8 cellular contexts compared by ENCODE assay signal in genomic region chr17:77881545-77881944, GRCh38.
A peak's percentile ranks its signal among the peaks of the same experiment; 100 is the strongest.
DNase-seq lines count a peak whose midpoint lies in the region; ATAC-seq and TF ChIP-seq lines count a peak whose summit lies in the region.

No MANE protein-coding gene starts in this region.

- POLR2A ChIA-PET in GM10248 (lab: Yijun Ruan, JAX) (interaction anchor here (1.8 kb wide), 1 partner anchor 77 kb away, joined by 8 read pairs; the partner anchor contains the start of gene TNRC6C), HCT116 (lab: Charles Lee) (no interaction called here)

- no peak overlapping the region for H3K4me3 ChIP-seq in HCT116 (replicated peaks in 1 of 2; ENCODE audit: low read depth in 1 of 2, low read length in 2 of 2)
- H3K4me3 ChIP-seq in fibroblast of pulmonary artery (replicated peaks; ENCODE audit: low read depth, low read length): no peak overlapping the region
- H3K4me3 ChIP-seq in urinary bladder (ENCODE audit: low read depth, low read length): no peak overlapping the region

- DNase-seq in GM10248 (ENCODE audit: extremely low spot score) (peak; percentile 94), HCT116 (ENCODE audit: low read depth, low spot score) (no peak), MV-4-11 (lab: John Stamatoyannopoulos, UW) (peak; percentile 96), activated T-cell treated with anti-CD3 and anti-CD28 coated beads for 1 hour (ENCODE audit: low read depth) (peak; percentile 52), fibroblast of pulmonary artery (ENCODE audit: low read depth) (peak; percentile 85), posterior cingulate gyrus (peak in 7 of 10 donors; percentile 34 to 91 (median 55)), NCI-H1105 treated with DMSO at 0.1 percent for 48 hours (lab: John Stamatoyannopoulos, UW) (no peak)

- no peak for TF ChIP-seq POLR2A in HCT116 (IDR thresholded peaks at IDR 0.05; ENCODE audit: borderline replicate concordance, extremely low read depth, insufficient read depth, insufficient read length)

- no peaks in the 10 kb centered on the region for H3K9me3 ChIP-seq in HCT116 (ENCODE audit: control insufficient read depth in 1 of 2, insufficient read depth in 1 of 2, low read depth in 1 of 2, low read length in 2 of 2)

- no peak overlapping the region for H2AFZ ChIP-seq in HCT116 (ENCODE audit: low read depth, low read length, poor library complexity, severe bottlenecking)

- WGBS in urinary bladder: 38% methylated on average over 10 of the region's 10 CpGs

- peaks cover 24% of the 10 kb centered on the region for H3K27me3 ChIP-seq in HCT116 (ENCODE audit: insufficient read depth, low read length)

- intact Hi-C loops in HCT116 (cut with micrococcal nuclease): no loop called here
- intact Hi-C loops in posterior cingulate gyrus (cut with DNase I): no loop called here

- TF ChIP-seq RAD21 in HCT116 (IDR thresholded peaks at IDR 0.05; ENCODE audit: low read depth): no peak

- ATAC-seq in HCT116: peak; percentile 39

- H3K9me2 ChIP-seq in HCT116 (ENCODE audit: insufficient read depth): no peaks in the 10 kb centered on the region

- H4K20me1 ChIP-seq in HCT116 (ENCODE audit: insufficient read depth): no peaks in the 10 kb centered on the region

- TF ChIP-seq CTCF in GM10248 (IDR thresholded peaks at IDR 0.05; ENCODE audit: control extremely low read depth, extremely low read depth, low read depth, missing control alignments): no peak
- TF ChIP-seq CTCF in HCT116 (IDR thresholded peaks at IDR 0.05 in 2 of 3, conservative IDR thresholded peaks at IDR 0.05 in 1 of 3; ENCODE audit: borderline replicate concordance in 1 of 3, insufficient read depth in 1 of 3, low read depth in 2 of 3, low read length in 2 of 3): no peak
- no peak for TF ChIP-seq CTCF in fibroblast of pulmonary artery (IDR thresholded peaks at IDR 0.05; ENCODE audit: low read length, missing control alignments)

- CTCF ChIA-PET in GM10248 (lab: Yijun Ruan, JAX): no interaction called here
- CTCF ChIA-PET in HCT116 (lab: Charles Lee): interaction anchor here (1.3 kb wide), 1 partner anchor 8 kb away, joined by 5 read pairs; no protein-coding TSS in a partner anchor

- no TSS peak for BruUV-seq in HCT116 (replicated peaks; lab: Mats Ljungman, UMichigan)

- H3K27ac ChIP-seq in HCT116 (ENCODE audit: low read depth, low read length): no peak overlapping the region
- H3K27ac ChIP-seq in urinary bladder (ENCODE audit: low read depth): peak overlapping the region; percentile 18

- RAD21 ChIA-PET in HCT116 (lab: Charles Lee; ENCODE audit: low non-redundant PET in 1 of 2, low total read pairs in 2 of 2, uncharacterized antibody in 2 of 2, unreplicated experiment in 2 of 2): no interaction called here

- no peaks in the 10 kb centered on the region for H3K36me3 ChIP-seq in HCT116 (ENCODE audit: control insufficient read depth in 1 of 2, insufficient read depth in 2 of 2, low read length in 2 of 2)
- no peaks in the 10 kb centered on the region for H3K36me3 ChIP-seq in urinary bladder (ENCODE audit: insufficient read depth)

- peaks cover 0 to 13% of the 10 kb centered on the region in 2 experiments; a peak in 1 of 4 replicates for H3K4me1 ChIP-seq in HCT116 (ENCODE audit: control insufficient read depth in 1 of 2, insufficient read depth in 2 of 2, low read length in 2 of 2)
- no peaks in the 10 kb centered on the region for H3K4me1 ChIP-seq in urinary bladder (ENCODE audit: insufficient read depth)

- H3K4me2 ChIP-seq in HCT116 (ENCODE audit: low read length): no peak overlapping the region

- no peaks in the 10 kb centered on the region for H3K79me2 ChIP-seq in HCT116 (ENCODE audit: insufficient read depth, low read length)

- H3K9ac ChIP-seq in HCT116 (ENCODE audit: low read length): no peak overlapping the region

TF ChIP-seq in HCT116, 20 proteins besides CTCF, POLR2A, EP300 and RAD21:
- TF ChIP-seq ATF3 (IDR thresholded peaks at IDR 0.05) (no peak), REST (IDR thresholded peaks at IDR 0.05; ENCODE audit: low read depth) (no peak), ELF1 (IDR thresholded peaks at IDR 0.05; ENCODE audit: borderline replicate concordance, low read depth) (no peak), EGR1 (IDR thresholded peaks at IDR 0.05; ENCODE audit: low read depth) (no peak), EZH2 (IDR thresholded peaks at IDR 0.05) (no peak)

Comparison
In these comparisons a context has a peak if more than half of its experiments do, and no peak if none do; other contexts are left out.
1. DNase-seq: peak in GM10248 (single experiment), MV-4-11 (single experiment), activated T-cell treated with anti-CD3 and anti-CD28 coated beads for 1 hour (single experiment), fibroblast of pulmonary artery (single experiment) and posterior cingulate gyrus (7 of 10); none in HCT116 (single experiment) and NCI-H1105 treated with DMSO at 0.1 percent for 48 hours (single experiment).